ENCODE assay signal across 24 cellular contexts in the genomic region with DNA sequence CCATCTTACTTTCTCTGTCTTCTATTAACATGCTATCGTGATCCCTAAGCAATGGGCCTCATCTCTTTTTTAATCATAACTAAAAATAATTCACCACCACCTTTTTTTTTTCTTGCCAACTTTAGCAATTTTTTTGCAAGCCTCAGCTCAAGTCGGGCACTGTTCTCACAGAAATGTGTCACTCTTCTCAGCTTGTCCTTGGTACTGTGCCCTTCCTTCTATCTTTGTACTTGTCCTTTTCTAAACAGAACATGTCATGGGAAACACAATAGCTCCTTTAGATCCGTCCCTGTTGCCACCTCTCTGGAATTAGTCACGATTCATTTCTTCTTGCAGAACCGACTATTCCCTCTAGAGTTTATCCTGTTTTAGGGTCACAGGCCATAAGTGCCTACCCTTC. TPM values are rescaled to one million over a fixed set of nuclear protein-coding genes. Genes with fewer than 3 reads are reported as not detected.
DNase-seq lines count a peak whose midpoint lies in the region; ATAC-seq and TF ChIP-seq lines count a peak whose summit lies in the region.
"Had no signal": no experiment of that assay in that cellular context is flagged by ENCODE, and none has a peak within 500 bp of the region (broad histone marks: within the 10 kb centered on the region; RNA-seq: fewer than 3 reads in every experiment).

No MANE protein-coding gene starts in this region.

- peaks cover 0 to 40% of the 10 kb centered on the region in 2 donors for H3K4me1 ChIP-seq in right atrium auricular region
- H3K4me1 ChIP-seq in neural progenitor cell = peaks cover 22% of the 10 kb centered on the region

- peak; percentile 67 for ATAC-seq in Right ventricle myocardium superior (ENCODE audit: poor library complexity)
- ATAC-seq: HCT116, Panc1 had no signal

- peaks cover 10% of the 10 kb centered on the region for H3K36me3 ChIP-seq in right atrium auricular region
- H3K36me3 ChIP-seq in brain microvascular endothelial cell (replicated peaks) = no peaks in the 10 kb centered on the region
- no peaks in the 10 kb centered on the region for H3K36me3 ChIP-seq in neural progenitor cell
- H3K36me3 ChIP-seq: BLaER1 treated with 17β-estradiol and CSF1 and Interleukin-3, amounts not matched to agents 10 nM and 100 nM had no signal

- DNase-seq in Right ventricle myocardium superior (no peak), right atrium auricular region (ENCODE audit: low spot score) (no peak), superior temporal gyrus (ENCODE audit: extremely low spot score) (peak; percentile 78), NCI-H2081 (lab: John Stamatoyannopoulos, UW) (no peak), brain microvascular endothelial cell (no peak), neural progenitor cell (ENCODE audit: low spot score) (no peak), progenitor cell of endocrine pancreas (ENCODE audit: low spot score, unreplicated experiment) (no peak)
- DNase-seq: AML-193; CD4-positive, alpha-beta T cell; KBM-7; MV-4-11; NCI-H1105; NCI-H2029 treated with DMSO at 0.1 percent for 48 hours; NCI-H226; NCI-H510A; NCI-H69; SK-N-SH had no signal

- H3K9me3 ChIP-seq in right atrium auricular region = no peaks in the 10 kb centered on the region
- no peaks in the 10 kb centered on the region for H3K9me3 ChIP-seq in neural progenitor cell (ENCODE audit: low read depth)
- H3K9me3 ChIP-seq: BLaER1 treated with 17β-estradiol and CSF1 and Interleukin-3, amounts not matched to agents 10 nM and 100 nM; SK-N-SH had no signal

- H3K4me3 ChIP-seq in right atrium auricular region = no peak overlapping the region
- H3K4me3 ChIP-seq in brain microvascular endothelial cell (ENCODE audit: low read depth, low read length) = no peak overlapping the region
- H3K4me3 ChIP-seq in neural progenitor cell = no peak overlapping the region
- H3K4me3 ChIP-seq: BLaER1 treated with 17β-estradiol and CSF1 and Interleukin-3, amounts not matched to agents 10 nM and 100 nM had no signal

- H3K9me3 Mint-ChIP-seq in neural progenitor cell (no peaks in the 10 kb centered on the region), progenitor cell of endocrine pancreas (ENCODE audit: low read depth) (no peaks in the 10 kb centered on the region)
- H3K9me3 Mint-ChIP-seq: CD4-positive, alpha-beta T cell had no signal

- H3K27me3 Mint-ChIP-seq in neural progenitor cell (ENCODE audit: insufficient read depth, low read depth) (peaks cover 3% of the 10 kb centered on the region), progenitor cell of endocrine pancreas (peaks cover 9% of the 10 kb centered on the region)
- H3K27me3 Mint-ChIP-seq: CD4-positive, alpha-beta T cell had no signal

- H4K20me1 ChIP-seq in neural progenitor cell (ENCODE audit: low read depth) = no peaks in the 10 kb centered on the region
- H4K20me1 ChIP-seq: BLaER1 treated with 17β-estradiol and CSF1 and Interleukin-3, amounts not matched to agents 10 nM and 100 nM had no signal

- H2AFZ ChIP-seq in neural progenitor cell (replicated peaks) = no peak overlapping the region

- H3K79me2 ChIP-seq in neural progenitor cell (ENCODE audit: low read depth) = no peaks in the 10 kb centered on the region

- peaks cover 33% of the 10 kb centered on the region for H3K4me1 Mint-ChIP-seq in neural progenitor cell
- H3K4me1 Mint-ChIP-seq in progenitor cell of endocrine pancreas (ENCODE audit: low read depth) = peaks cover 48% of the 10 kb centered on the region

- in situ Hi-C loops in brain microvascular endothelial cell (cut with HindIII; ENCODE audit: low pct_ligation_motif_present, low sequenced_read_pairs) = no loop called here

- intact Hi-C loops in Right ventricle myocardium superior (cut with DNase I) = no loop called here

- H3K4me3 Mint-ChIP-seq in neural progenitor cell = no peak overlapping the region
- no peak overlapping the region for H3K4me3 Mint-ChIP-seq in progenitor cell of endocrine pancreas (ENCODE audit: low read depth)
- H3K4me3 Mint-ChIP-seq: CD4-positive, alpha-beta T cell had no signal

- peaks cover 5% of the 10 kb centered on the region for H3F3A ChIP-seq in neural progenitor cell (ENCODE audit: low read depth)

- no peak for TF ChIP-seq CTCF in right atrium auricular region (IDR thresholded peaks at IDR 0.05)
- TF ChIP-seq CTCF in brain microvascular endothelial cell (IDR thresholded peaks at IDR 0.05; ENCODE audit: low read depth, low read length, missing control alignments) = no peak
- no peak for TF ChIP-seq CTCF in neural progenitor cell (IDR thresholded peaks at IDR 0.05)
- TF ChIP-seq CTCF in progenitor cell of endocrine pancreas (IDR thresholded peaks at IDR 0.05; ENCODE audit: unreplicated experiment) = no peak

- no peak overlapping the region for H3K4me2 ChIP-seq in neural progenitor cell
- H3K4me2 ChIP-seq: SK-N-SH had no signal

- H3K27ac Mint-ChIP-seq in neural progenitor cell = no peak overlapping the region
- no peak overlapping the region for H3K27ac Mint-ChIP-seq in progenitor cell of endocrine pancreas
- H3K27ac Mint-ChIP-seq: CD4-positive, alpha-beta T cell had no signal

- H3K27me3 ChIP-seq in right atrium auricular region (no peaks in the 10 kb centered on the region), brain microvascular endothelial cell (replicated peaks) (no peaks in the 10 kb centered on the region), neural progenitor cell (no peaks in the 10 kb centered on the region)

- H3K27ac ChIP-seq in angular gyrus (ENCODE audit: low read depth, low read length) (peak overlapping the region; percentile 85), right atrium auricular region (peak overlapping the region; percentile 31 to 64), brain microvascular endothelial cell (no peak overlapping the region), neural progenitor cell (no peak overlapping the region)
- H3K27ac ChIP-seq: BLaER1 treated with 17β-estradiol and CSF1 and Interleukin-3, amounts not matched to agents 10 nM and 100 nM had no signal

- H3K36me3 Mint-ChIP-seq in neural progenitor cell = peaks cover 3% of the 10 kb centered on the region
- H3K36me3 Mint-ChIP-seq in progenitor cell of endocrine pancreas (ENCODE audit: insufficient read depth) = no peaks in the 10 kb centered on the region

- no peak overlapping the region for H3K9ac ChIP-seq in neural progenitor cell
- H3K9ac ChIP-seq: BLaER1 treated with 17β-estradiol and CSF1 and Interleukin-3, amounts not matched to agents 10 nM and 100 nM; SK-N-SH had no signal

RNA-seq across cellular contexts. Expression of a gene that starts 10.3 kb away (rescaled TPM):
- total RNA-seq in Right ventricle myocardium superior (12.4 TPM), right atrium auricular region (10 to 100 TPM; 15.4 to 17.7 TPM), neural progenitor cell (ENCODE audit: low replicate concordance) (2.5 and 8.1 TPM in 2 replicates), progenitor cell of endocrine pancreas (6.3 and 6.8 TPM in 2 replicates)
- total RNA-seq: CD4-positive, alpha-beta T cell; H4; MCF 10A; OCI-LY7 had no signal

Comparison
In these comparisons a context has a peak if more than half of its experiments do, and no peak if none do; other contexts are left out.
1. H3K27ac ChIP-seq: peak in angular gyrus (single experiment) and right atrium auricular region (2 of 2); none in brain microvascular endothelial cell (single experiment) and neural progenitor cell (single experiment).